In the genomic region with DNA sequence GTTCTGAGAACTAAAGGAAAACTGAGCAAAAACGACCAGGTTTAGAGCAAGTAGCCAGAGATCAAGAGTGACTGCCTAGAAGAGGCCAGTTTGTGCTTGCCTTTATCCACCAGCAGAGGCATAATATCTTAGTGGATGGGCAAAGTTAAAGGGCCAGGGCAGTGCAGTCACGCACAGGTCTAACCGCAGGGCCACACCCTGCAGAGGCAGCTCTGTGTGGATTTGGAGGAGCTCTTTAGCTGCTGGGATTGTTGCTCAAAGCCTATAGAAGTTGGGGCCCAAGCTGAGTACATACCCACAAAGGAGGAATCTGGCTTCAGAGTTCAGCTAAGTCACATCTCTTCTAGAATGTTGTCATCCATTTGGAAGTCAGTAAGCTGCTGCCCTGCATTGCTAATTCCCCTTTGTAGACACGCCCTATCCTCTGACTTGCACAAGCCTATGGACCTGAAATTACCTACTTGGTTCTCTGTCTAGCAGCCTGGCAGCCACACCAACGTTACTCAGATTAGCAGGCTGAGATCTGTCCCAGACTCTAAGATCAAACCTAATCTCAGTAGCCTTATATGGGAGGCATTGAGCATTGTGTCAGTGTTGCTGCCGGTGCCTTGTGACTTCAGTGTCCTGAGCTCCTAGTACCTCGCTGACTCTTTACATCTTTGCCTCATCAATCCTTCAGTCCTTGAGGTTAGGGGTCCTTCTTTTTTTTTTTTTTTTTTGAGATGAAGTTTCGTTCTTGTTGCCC, we compare ENCODE assay signal across 13 cellular contexts.
DNase-seq lines count a peak whose midpoint lies in the region; ATAC-seq and TF ChIP-seq lines count a peak whose summit lies in the region.
"Had no signal": no experiment of that assay in that cellular context is flagged by ENCODE, and none has a peak within 500 bp of the region (broad histone marks: within the 10 kb centered on the region; RNA-seq: fewer than 3 reads in every experiment).

No MANE protein-coding gene starts in this region.

- ATAC-seq in HG03442 (IDR thresholded peaks at IDR 0.05; ENCODE audit: unreplicated experiment) (peak; percentile 36), left colon (peak; percentile 72)
- no peak for ATAC-seq in activated T-helper 17 cell treated with anti-CD3 and anti-CD28 coated beads, Interleukin-2, amount 50 U/mL, for 72 hours (replicated peaks)

- no peaks in the 10 kb centered on the region for H3K4me1 Mint-ChIP-seq in activated T-helper 17 cell treated with anti-CD3 and anti-CD28 coated beads, Interleukin-2, amount 50 U/mL, for 72 hours
- H3K4me1 Mint-ChIP-seq: CD4-positive, CD25-positive, alpha-beta regulatory T cell had no signal

- no peak overlapping the region for H3K27ac Mint-ChIP-seq in activated T-helper 17 cell treated with anti-CD3 and anti-CD28 coated beads, Interleukin-2, amount 50 U/mL, for 72 hours
- H3K27ac Mint-ChIP-seq: CD4-positive, CD25-positive, alpha-beta regulatory T cell had no signal

- H3K4me3 ChIP-seq in WERI-Rb-1 (ENCODE audit: low read depth, low read length) = no peak overlapping the region

- H3K27ac ChIP-seq in WERI-Rb-1 = no peak overlapping the region

- peak; percentile 13; the same call in 1 of the 2 replicates for TF ChIP-seq CTCF in WERI-Rb-1 (IDR thresholded peaks at IDR 0.05; ENCODE audit: low read depth, low read length)

- DNase-seq in ELR (ENCODE audit: low read depth) = peak; percentile 3
- DNase-seq in WERI-Rb-1 = peak; percentile 16
- DNase-seq in left colon = no peak
- no peak for DNase-seq in NCI-H2171 (lab: John Stamatoyannopoulos, UW)
- no peak for DNase-seq in globus pallidus (ENCODE audit: low spot score)
- DNase-seq in head of caudate nucleus = no peak
- DNase-seq: activated CD4-positive, alpha-beta T cell treated with anti-CD3 and anti-CD28 coated beads, Interleukin-2, amount 50 U/mL, for 1 hour; activated effector memory CD4-positive, alpha-beta T cell treated with anti-CD3 and anti-CD28 coated beads, Interleukin-2, amount 50 U/mL, for 16 hours; CD4-positive, CD25-positive, alpha-beta regulatory T cell; NCI-H345 had no signal

- H3K4me3 Mint-ChIP-seq in activated T-helper 17 cell treated with anti-CD3 and anti-CD28 coated beads, Interleukin-2, amount 50 U/mL, for 72 hours = no peak overlapping the region
- H3K4me3 Mint-ChIP-seq: CD4-positive, CD25-positive, alpha-beta regulatory T cell; neural crest cell had no signal

- no peaks in the 10 kb centered on the region for H3K36me3 ChIP-seq in WERI-Rb-1

- H3K27me3 Mint-ChIP-seq in activated T-helper 17 cell treated with anti-CD3 and anti-CD28 coated beads, Interleukin-2, amount 50 U/mL, for 72 hours = peaks cover 4% of the 10 kb centered on the region

- no peaks in the 10 kb centered on the region for H3K9me3 Mint-ChIP-seq in activated T-helper 17 cell treated with anti-CD3 and anti-CD28 coated beads, Interleukin-2, amount 50 U/mL, for 72 hours
- H3K9me3 Mint-ChIP-seq: neural crest cell had no signal

- no peaks in the 10 kb centered on the region for H3K27me3 ChIP-seq in WERI-Rb-1 (ENCODE audit: insufficient read depth, low read depth, severe bottlenecking)

- intact Hi-C loops in left colon (cut with DNase I, micrococcal nuclease) (no loop called here), head of caudate nucleus (cut with DNase I) (no loop called here)

- H3K36me3 Mint-ChIP-seq in activated T-helper 17 cell treated with anti-CD3 and anti-CD28 coated beads, Interleukin-2, amount 50 U/mL, for 72 hours (ENCODE audit: low read depth) = no peaks in the 10 kb centered on the region
- H3K36me3 Mint-ChIP-seq: CD4-positive, CD25-positive, alpha-beta regulatory T cell had no signal

- H3K9me3 ChIP-seq in WERI-Rb-1 (ENCODE audit: severe bottlenecking) = no peaks in the 10 kb centered on the region

Comparison
In these comparisons a context has a peak if more than half of its experiments do, and no peak if none do; other contexts are left out.
1. DNase-seq: peak in ELR (single experiment) and WERI-Rb-1 (single experiment); none in left colon (0 of 2), NCI-H2171 (single experiment), globus pallidus (single experiment) and head of caudate nucleus (0 of 42).